8 cellular contexts compared by ENCODE assay signal in genomic region chr15:88620995-88621772, GRCh38. TPM values are rescaled to one million over a fixed set of nuclear protein-coding genes. Genes with fewer than 3 reads are reported as not detected.
A peak's percentile ranks its signal among the peaks of the same experiment; 100 is the strongest.
DNase-seq lines count a peak whose midpoint lies in the region; ATAC-seq, FAIRE-seq and TF ChIP-seq lines count a peak whose summit lies in the region.

AEN (plus strand) TSS chr15:88621340; CDS start chr15:88626210, 4,870 bp downstream.

- H3K27me3 ChIP-seq in GM06990 (replicated peaks; ENCODE audit: control insufficient read depth, insufficient read depth, low read length) (no peaks in the 10 kb centered on the region), neutrophil (peaks cover 7% of the 10 kb centered on the region)

- peak; percentile 66 for FAIRE-seq in frontal cortex (lab: Jason Lieb, UNC)

- H3K4me1 ChIP-seq in neutrophil (ENCODE audit: control insufficient read depth in 1 of 2, insufficient read depth in 1 of 2, low read depth in 1 of 2, low read length in 1 of 2), result peaks cover 16 to 18% of the 10 kb centered on the region in 2 experiments

- DNase-seq in GM06990 (ENCODE audit: extremely low read depth, insufficient read length), result peak; percentile 97
- DNase-seq in NB4 (ENCODE audit: low read depth), result peak; percentile 97
- peak; percentile 97 for DNase-seq in SK-N-DZ (ENCODE audit: low spot score)
- peak; percentile 96 for DNase-seq in activated naive CD4-positive, alpha-beta T cell treated with Interleukin-2 at 50 U/mL for 16 hours
- DNase-seq in frontal cortex (ENCODE audit: low spot score in 2 of 2), result peak; percentile 97 to 98
- peak; percentile 56 to 97 (median 92) for DNase-seq in substantia nigra (lab: John Stamatoyannopoulos, UW)

- H3K9me3 ChIP-seq in neutrophil, result no peaks in the 10 kb centered on the region

- peak; percentile 60 for TF ChIP-seq POLR2A in NB4 (IDR thresholded peaks at IDR 0.05; ENCODE audit: extremely low read depth, insufficient read length)

- peak; percentile 93 for ATAC-seq in HG02571 (IDR thresholded peaks at IDR 0.05; ENCODE audit: unreplicated experiment)

- peaks cover 7% of the 10 kb centered on the region for H3K36me3 ChIP-seq in GM06990 (ENCODE audit: control insufficient read depth, insufficient read depth, low read length)
- H3K36me3 ChIP-seq in neutrophil, result no peaks in the 10 kb centered on the region

- peak within 1 kb of the TSS; percentile 70 for H3K4me3 ChIP-seq in GM06990 (replicated peaks; ENCODE audit: low read depth, low read length)
- peak within 1 kb of the TSS; percentile 85 for H3K4me3 ChIP-seq in NB4 (ENCODE audit: low read depth, low read length)
- peak within 1 kb of the TSS; percentile 60 to 89 for H3K4me3 ChIP-seq in neutrophil (ENCODE audit: low read depth in 1 of 2, low read length in 1 of 2)

- TF ChIP-seq CTCF in GM06990 (IDR thresholded peaks at IDR 0.05; ENCODE audit: insufficient read depth, low read length, poor library complexity, severe bottlenecking) (no peak), NB4 (IDR thresholded peaks at IDR 0.05; ENCODE audit: low read depth, low read length) (no peak), neutrophil (IDR thresholded peaks at IDR 0.05) (peak; percentile 60)

- H3K27ac ChIP-seq in neutrophil, result peak within 1 kb of the TSS; percentile 38
- H3K27ac ChIP-seq in substantia nigra (ENCODE audit: low read depth, low read length, poor library complexity, severe bottlenecking), result peak within 1 kb of the TSS; percentile 68

RNA-seq across cellular contexts. Expression of gene AEN, which starts in this region (rescaled TPM):
- 54.6 and 62.0 TPM in 2 replicates for polyA plus RNA-seq in SK-N-DZ (2014; cell fraction: cytosol; rRNA removed)
- 58.0 and 62.1 TPM in 2 replicates for polyA plus RNA-seq in SK-N-DZ (2014; cell fraction: nucleus; rRNA removed)
- total RNA-seq in frontal cortex, result 4.5 TPM

Comparison
In these comparisons a context has a peak if more than half of its experiments do, and no peak if none do; other contexts are left out.
1. Peak in every context shown above with its lines: DNase-seq, ATAC-seq, H3K4me3 ChIP-seq and H3K27ac ChIP-seq.